In genomic region chr3:101561630-101562328, GRCh38 we compare ENCODE assay signal across 8 cellular contexts. TPM values are rescaled to one million over a fixed set of nuclear protein-coding genes. Genes with fewer than 3 reads are reported as not detected.
DNase-seq lines count a peak whose midpoint lies in the region; ATAC-seq and TF ChIP-seq lines count a peak whose summit lies in the region.

Gene TRMT10C, plus strand, starts transcription at chr3:101561868. Its CDS starts 2,914 bp downstream, at chr3:101564782.

- H3K36me3 ChIP-seq in osteoblast (ENCODE audit: insufficient read depth, low read length) (peaks cover 19% of the 10 kb centered on the region), thoracic aorta (peaks cover 15% of the 10 kb centered on the region)

- no peaks in the 10 kb centered on the region for H3K27me3 Mint-ChIP-seq in activated naive CD8-positive, alpha-beta T cell
- H3K27me3 Mint-ChIP-seq in glutamatergic neuron (ENCODE audit: unreplicated experiment), result peaks cover 3% of the 10 kb centered on the region

- DNase-seq in NCI-H1092 (lab: John Stamatoyannopoulos, UW), result peak; percentile 91
- DNase-seq in SKM-1 treated with dmso at 0.1 percent for 144 hours (lab: John Stamatoyannopoulos, UW; ENCODE audit: unreplicated experiment), result peak; percentile 85
- DNase-seq in glutamatergic neuron, result peak; percentile 92
- peak; percentile 97 for DNase-seq in osteoblast (ENCODE audit: insufficient read length, low spot score, missing footprints)
- DNase-seq in thoracic aorta (ENCODE audit: low spot score), result peak; percentile 40

- ATAC-seq in HG02588 (IDR thresholded peaks at IDR 0.05; ENCODE audit: unreplicated experiment) (peak; percentile 100), thoracic aorta (ENCODE audit: insufficient number of reproducible peaks, low FRiP score, low read depth) (peak; percentile 91)

- no peaks in the 10 kb centered on the region for H3K9me3 Mint-ChIP-seq in activated naive CD8-positive, alpha-beta T cell (ENCODE audit: low read depth)
- peaks cover 5% of the 10 kb centered on the region for H3K9me3 Mint-ChIP-seq in glutamatergic neuron (ENCODE audit: unreplicated experiment)

- H4K20me1 ChIP-seq in osteoblast (ENCODE audit: insufficient read depth, low read length), result peaks cover 11% of the 10 kb centered on the region

- H3K4me3 ChIP-seq in GM08714 (ENCODE audit: low read length) (peak within 1 kb of the TSS; percentile 93), osteoblast (ENCODE audit: insufficient read depth, low read length) (peak within 1 kb of the TSS; percentile 80), thoracic aorta (peak within 1 kb of the TSS; percentile 78)

- peaks cover 42% of the 10 kb centered on the region for H3K79me2 ChIP-seq in osteoblast (ENCODE audit: insufficient read depth, low read length)

- H3K9me3 ChIP-seq in osteoblast (ENCODE audit: low read depth, low read length) (no peaks in the 10 kb centered on the region), thoracic aorta (no peaks in the 10 kb centered on the region)

- peak within 1 kb of the TSS; percentile 74 for H3K4me2 ChIP-seq in osteoblast (ENCODE audit: insufficient read depth, low read length)

- H3K27me3 ChIP-seq in osteoblast (ENCODE audit: insufficient read depth, low read length) (peaks cover 9% of the 10 kb centered on the region), thoracic aorta (replicated peaks; ENCODE audit: insufficient read depth) (no peaks in the 10 kb centered on the region)

- H3K36me3 Mint-ChIP-seq in activated naive CD8-positive, alpha-beta T cell, result peaks cover 20% of the 10 kb centered on the region
- no peaks in the 10 kb centered on the region for H3K36me3 Mint-ChIP-seq in glutamatergic neuron (ENCODE audit: unreplicated experiment)

- peaks cover 6% of the 10 kb centered on the region for H3K4me1 ChIP-seq in osteoblast (ENCODE audit: insufficient read depth, low read length)
- H3K4me1 ChIP-seq in thoracic aorta (ENCODE audit: control insufficient read depth in 1 of 2, low read depth in 2 of 2), result peaks cover 14 to 15% of the 10 kb centered on the region in 2 donors

- no peak for TF ChIP-seq CTCF in glutamatergic neuron (IDR thresholded peaks at IDR 0.05; ENCODE audit: partially characterized antibody, unreplicated experiment)
- TF ChIP-seq CTCF in osteoblast (IDR thresholded peaks at IDR 0.05; ENCODE audit: extremely low read depth, low read depth, low read length), result no peak
- no peak for TF ChIP-seq CTCF in thoracic aorta (IDR thresholded peaks at IDR 0.05)

- peaks cover 46% of the 10 kb centered on the region for H3K4me1 Mint-ChIP-seq in activated naive CD8-positive, alpha-beta T cell (ENCODE audit: low read depth)
- peaks cover 9% of the 10 kb centered on the region for H3K4me1 Mint-ChIP-seq in glutamatergic neuron (ENCODE audit: low read depth, unreplicated experiment)

- peak within 1 kb of the TSS; percentile 78 for H2AFZ ChIP-seq in osteoblast (ENCODE audit: low read length)

- H3K27ac Mint-ChIP-seq in activated naive CD8-positive, alpha-beta T cell, result peak within 1 kb of the TSS; percentile 99
- H3K27ac Mint-ChIP-seq in glutamatergic neuron (ENCODE audit: unreplicated experiment), result peak within 1 kb of the TSS; percentile 93

- H3K4me3 Mint-ChIP-seq in activated naive CD8-positive, alpha-beta T cell, result peak within 1 kb of the TSS; percentile 99
- peak within 1 kb of the TSS; percentile 98 for H3K4me3 Mint-ChIP-seq in glutamatergic neuron (ENCODE audit: unreplicated experiment)

- H3K27ac ChIP-seq in osteoblast (ENCODE audit: low read depth, low read length) (peak within 1 kb of the TSS; percentile 81), thoracic aorta (peak within 1 kb of the TSS; percentile 94 to 95)

RNA-seq across cellular contexts. Expression of gene TRMT10C, which starts in this region (rescaled TPM):
- total RNA-seq in glutamatergic neuron (ENCODE audit: unreplicated experiment), result 23.5 TPM
- total RNA-seq in osteoblast, result 25.0 and 25.6 TPM in 2 replicates
- total RNA-seq in thoracic aorta, result 10 to 100 TPM; 11.6 to 20.5 TPM

Comparison
In these comparisons a context has a peak if more than half of its experiments do, and no peak if none do; other contexts are left out.
1. Peak in every context shown above with its lines: DNase-seq, ATAC-seq, H3K4me3 ChIP-seq and H3K27ac ChIP-seq.
2. DNase-seq: peak in every context shown above with its lines; median percentile 97 in osteoblast; 92 in glutamatergic neuron; 91 in NCI-H1092; 85 in SKM-1 treated with dmso at 0.1 percent for 144 hours; 40 in thoracic aorta.